8 cellular contexts compared by ENCODE assay signal in genomic region chr11:61429346-61429690, GRCh38. TPM values are rescaled to one million over a fixed set of nuclear protein-coding genes. Genes with fewer than 3 reads are reported as not detected.
A peak's percentile ranks its signal among the peaks of the same experiment; 100 is the strongest.
DNase-seq lines count a peak whose midpoint lies in the region; ATAC-seq and TF ChIP-seq lines count a peak whose summit lies in the region.

No MANE protein-coding gene starts in this region.

- no peak for TF ChIP-seq CTCF in activated B cell treated with CpG ODN at 0.5 μM for 24 hours (IDR thresholded peaks at IDR 0.05)

- H3K27me3 Mint-ChIP-seq in activated B cell treated with CpG ODN at 0.5 μM for 24 hours, result no peaks in the 10 kb centered on the region

- peaks cover 64% of the 10 kb centered on the region for H3K36me3 Mint-ChIP-seq in activated B cell treated with CpG ODN at 0.5 μM for 24 hours (ENCODE audit: low read depth)

- peak overlapping the region; percentile 99 for H3K27ac Mint-ChIP-seq in activated B cell treated with CpG ODN at 0.5 μM for 24 hours

- intact Hi-C loops in activated B cell treated with CpG ODN at 0.5 μM for 24 hours (cut with micrococcal nuclease), result loop anchor here (1.0 to 5.0 kb wide), 5 partner anchors 37 to 517 kb away; partner anchors contain the start of genes DDB1, TKFC, TMEM109 and TMEM216

- H3K9me3 Mint-ChIP-seq in activated B cell treated with CpG ODN at 0.5 μM for 24 hours, result no peaks in the 10 kb centered on the region

- ATAC-seq in HG02623 (IDR thresholded peaks at IDR 0.05; ENCODE audit: unreplicated experiment) (peak; percentile 49), activated B cell treated with CpG ODN at 0.5 μM for 24 hours (ENCODE audit: low read depth) (peak; percentile 69)

- peaks cover 62% of the 10 kb centered on the region for H3K4me1 Mint-ChIP-seq in activated B cell treated with CpG ODN at 0.5 μM for 24 hours

- peak; percentile 77 for DNase-seq in NCI-H82 (lab: John Stamatoyannopoulos, UW)
- DNase-seq in NCI-H82 treated with DMSO at 0.1 percent for 48 hours (lab: John Stamatoyannopoulos, UW; ENCODE audit: unreplicated experiment), result no peak
- peak; percentile 55 for DNase-seq in NCI-H1105 treated with DMSO at 0.1 percent for 48 hours (lab: John Stamatoyannopoulos, UW)
- DNase-seq in activated B cell treated with CpG ODN at 0.5 μM for 24 hours, result peak; percentile 77
- peak; percentile 35 for DNase-seq in cerebellum (ENCODE audit: low spot score)
- DNase-seq in left kidney (ENCODE audit: low read depth, low spot score), result peak; percentile 87
- peak; percentile 29 to 71 (median 49) for DNase-seq in stimulated activated CD4-positive, alpha-beta T cell treated with anti-CD3 and anti-CD28 coated beads, TNF-alpha, amount 100 ng/mL, for 24 hours (ENCODE audit: low read depth in 3 of 3)

- H3K4me3 Mint-ChIP-seq in activated B cell treated with CpG ODN at 0.5 μM for 24 hours, result peak overlapping the region; percentile 99

- POLR2A ChIA-PET in activated B cell treated with CpG ODN at 0.5 μM for 24 hours (lab: Charles Lee), result interaction anchor here (0.6 to 3.7 kb wide), 21 partner anchors 11 to 1814 kb away, joined by 3 to 50 read pairs (median 5); partner anchors contain the start of genes CYB561A3, DDB1, OSBP and TKFC

- CTCF ChIA-PET in activated B cell treated with CpG ODN at 0.5 μM for 24 hours (lab: Charles Lee), result interaction anchor here (1.4 to 3.2 kb wide), 4 partner anchors 37 to 93 kb away, joined by 4 to 9 read pairs (median 6); partner anchors contain the start of gene TMEM216

RNA-seq across cellular contexts. Expression of gene CPSF7, which starts 0.5 kb away (rescaled TPM):
- 109 and 124 TPM in 2 replicates for total RNA-seq in activated B cell treated with CpG ODN at 0.5 μM for 24 hours
- total RNA-seq in cerebellum, result 39.0 TPM

RNA-seq across cellular contexts. Expression of gene SDHAF2, which starts 0.6 kb away (rescaled TPM):
- total RNA-seq in activated B cell treated with CpG ODN at 0.5 μM for 24 hours, result 51.0 and 51.9 TPM in 2 replicates
- 61.3 TPM for total RNA-seq in cerebellum

RNA-seq across cellular contexts. Expression of gene TMEM216, which starts 36.9 kb away (rescaled TPM):
- total RNA-seq in activated B cell treated with CpG ODN at 0.5 μM for 24 hours (18.4 and 18.7 TPM in 2 replicates), cerebellum (11.8 TPM)
